Comparison of ENCODE assay signal across 10 cellular contexts in genomic region chr3:125107861-125108567, GRCh38. TPM values are rescaled to one million over a fixed set of nuclear protein-coding genes. Genes with fewer than 3 reads are reported as not detected.
A peak's percentile ranks its signal among the peaks of the same experiment; 100 is the strongest.
DNase-seq lines count a peak whose midpoint lies in the region; ATAC-seq and TF ChIP-seq lines count a peak whose summit lies in the region.
"Had no signal": no experiment of that assay in that cellular context is flagged by ENCODE, and none has a peak within 500 bp of the region (broad histone marks: within the 10 kb centered on the region; RNA-seq: fewer than 3 reads in every experiment).

No MANE protein-coding gene starts in this region.

- DNase-seq in EH (ENCODE audit: low read depth), result peak; percentile 93
- DNase-seq in OCI-M1 (lab: John Stamatoyannopoulos, UW), result peak; percentile 12
- peak; percentile 63 for DNase-seq in germinal center (ENCODE audit: low spot score)
- DNase-seq in ureter (ENCODE audit: low spot score), result no peak
- DNase-seq in MM.1S, result no peak
- no peak for DNase-seq in left lobe of liver (ENCODE audit: low spot score)
- DNase-seq: activated CD4-positive, alpha-beta T cell treated with anti-CD3 and anti-CD28 coated beads for 1 hour; left cardiac atrium had no signal

- H3K4me3 ChIP-seq in MM.1S (ENCODE audit: low read length), result no peak overlapping the region

- H3F3A ChIP-seq in MM.1S (ENCODE audit: insufficient read depth, low read length), result no peaks in the 10 kb centered on the region

- H3K36me3 ChIP-seq in MM.1S (replicated peaks; ENCODE audit: insufficient read depth, low read length), result no peaks in the 10 kb centered on the region

- no peak overlapping the region for H2AFZ ChIP-seq in MM.1S (ENCODE audit: low read length)

- no peak overlapping the region for H3K27ac ChIP-seq in MM.1S (ENCODE audit: low read length)

- H3K79me2 ChIP-seq in MM.1S (ENCODE audit: low read length), result no peaks in the 10 kb centered on the region

- no peak overlapping the region for H3K9ac ChIP-seq in MM.1S (ENCODE audit: low read length)

- ATAC-seq in GM21528 (IDR thresholded peaks at IDR 0.05; ENCODE audit: low FRiP score, unreplicated experiment) (peak; percentile 47), HG02588 (IDR thresholded peaks at IDR 0.05; ENCODE audit: unreplicated experiment) (no peak), left lobe of liver (no peak)

- TF ChIP-seq CTCF in MM.1S (IDR thresholded peaks at IDR 0.05; ENCODE audit: low read length), result no peak

- no peak overlapping the region for H3K4me2 ChIP-seq in MM.1S (ENCODE audit: low read depth, low read length)

- H3K9me2 ChIP-seq in MM.1S (replicated peaks; ENCODE audit: insufficient read depth, low read length), result no peaks in the 10 kb centered on the region

- no peaks in the 10 kb centered on the region for H3K4me1 ChIP-seq in MM.1S (ENCODE audit: low read length)

- no peaks in the 10 kb centered on the region for H4K20me1 ChIP-seq in MM.1S (ENCODE audit: insufficient read depth, low read length)

- H3K9me3 ChIP-seq in MM.1S (replicated peaks; ENCODE audit: insufficient read depth, low read length), result no peaks in the 10 kb centered on the region

- H3K27me3 ChIP-seq in MM.1S (replicated peaks; ENCODE audit: insufficient read depth, low read length), result no peaks in the 10 kb centered on the region

RNA-seq across cellular contexts. Expression of gene HEG1, which starts 52.2 kb away (rescaled TPM):
- total RNA-seq in ureter (78.3 TPM), left lobe of liver (5.4 TPM)

Comparison
In these comparisons a context has a peak if more than half of its experiments do, and no peak if none do; other contexts are left out.
1. DNase-seq: peak in EH (single experiment), OCI-M1 (single experiment) and germinal center (single experiment); none in ureter (single experiment), MM.1S (single experiment) and left lobe of liver (single experiment).
2. RNA of gene HEG1, which starts 52.2 kb away (total RNA-seq): 78.3 TPM in ureter (single experiment); 5.4 TPM in left lobe of liver (single experiment); every median in the first group is over 10 times any median in the second.